In the genomic region with DNA sequence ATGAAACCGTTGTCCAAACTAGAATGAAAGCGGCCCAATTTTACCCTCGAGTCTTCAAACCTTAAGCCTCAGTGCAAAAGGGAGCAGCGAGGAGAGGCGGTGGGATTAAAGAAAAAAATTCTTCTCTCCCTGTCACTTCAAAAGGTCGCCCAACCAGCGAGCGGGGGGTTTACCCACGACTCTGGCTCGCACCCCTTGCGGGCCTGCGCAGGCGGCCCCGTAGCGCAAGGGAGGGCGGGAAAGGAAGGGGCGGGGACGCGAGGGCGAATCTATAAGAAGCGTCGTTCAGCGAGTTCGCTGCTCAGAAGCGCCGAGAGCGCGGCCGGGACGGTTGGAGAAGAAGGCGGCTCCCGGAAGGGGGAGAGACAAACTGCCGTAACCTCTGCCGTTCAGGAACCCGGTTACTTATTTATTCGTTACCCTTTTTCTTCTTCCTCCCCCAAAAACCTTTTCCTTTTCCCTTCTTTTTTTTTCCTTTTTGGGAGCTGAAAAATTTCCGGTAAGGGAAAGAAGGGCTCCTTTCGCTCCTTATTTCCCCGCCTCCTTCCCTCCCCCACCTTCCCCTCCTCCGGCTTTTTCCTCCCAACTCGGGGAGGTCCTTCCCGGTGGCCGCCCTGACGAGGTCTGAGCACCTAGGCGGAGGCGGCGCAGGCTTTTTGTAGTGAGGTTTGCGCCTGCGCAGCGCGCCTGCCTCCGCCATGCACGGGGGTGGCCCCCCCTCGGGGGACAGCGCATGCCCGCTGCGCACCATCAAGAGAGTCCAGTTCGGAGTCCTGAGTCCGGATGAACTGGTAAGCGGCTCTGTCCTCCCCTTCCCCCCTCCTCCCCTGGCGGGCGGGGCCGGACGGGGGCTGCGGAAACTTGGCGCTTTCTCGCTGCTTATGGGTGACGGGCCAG, we compare ENCODE assay signal across 1 cellular context.
TF ChIP-seq lines count a peak whose summit lies in the region.

A gene (plus strand): TSS at position 300 of the 897 bp plus-strand sequence.

TF ChIP-seq in WTC11, 78 proteins besides CTCF, POLR2A, EP300 and RAD21 (continued from another document and continues in another):
- TF ChIP-seq, protein P1, sequence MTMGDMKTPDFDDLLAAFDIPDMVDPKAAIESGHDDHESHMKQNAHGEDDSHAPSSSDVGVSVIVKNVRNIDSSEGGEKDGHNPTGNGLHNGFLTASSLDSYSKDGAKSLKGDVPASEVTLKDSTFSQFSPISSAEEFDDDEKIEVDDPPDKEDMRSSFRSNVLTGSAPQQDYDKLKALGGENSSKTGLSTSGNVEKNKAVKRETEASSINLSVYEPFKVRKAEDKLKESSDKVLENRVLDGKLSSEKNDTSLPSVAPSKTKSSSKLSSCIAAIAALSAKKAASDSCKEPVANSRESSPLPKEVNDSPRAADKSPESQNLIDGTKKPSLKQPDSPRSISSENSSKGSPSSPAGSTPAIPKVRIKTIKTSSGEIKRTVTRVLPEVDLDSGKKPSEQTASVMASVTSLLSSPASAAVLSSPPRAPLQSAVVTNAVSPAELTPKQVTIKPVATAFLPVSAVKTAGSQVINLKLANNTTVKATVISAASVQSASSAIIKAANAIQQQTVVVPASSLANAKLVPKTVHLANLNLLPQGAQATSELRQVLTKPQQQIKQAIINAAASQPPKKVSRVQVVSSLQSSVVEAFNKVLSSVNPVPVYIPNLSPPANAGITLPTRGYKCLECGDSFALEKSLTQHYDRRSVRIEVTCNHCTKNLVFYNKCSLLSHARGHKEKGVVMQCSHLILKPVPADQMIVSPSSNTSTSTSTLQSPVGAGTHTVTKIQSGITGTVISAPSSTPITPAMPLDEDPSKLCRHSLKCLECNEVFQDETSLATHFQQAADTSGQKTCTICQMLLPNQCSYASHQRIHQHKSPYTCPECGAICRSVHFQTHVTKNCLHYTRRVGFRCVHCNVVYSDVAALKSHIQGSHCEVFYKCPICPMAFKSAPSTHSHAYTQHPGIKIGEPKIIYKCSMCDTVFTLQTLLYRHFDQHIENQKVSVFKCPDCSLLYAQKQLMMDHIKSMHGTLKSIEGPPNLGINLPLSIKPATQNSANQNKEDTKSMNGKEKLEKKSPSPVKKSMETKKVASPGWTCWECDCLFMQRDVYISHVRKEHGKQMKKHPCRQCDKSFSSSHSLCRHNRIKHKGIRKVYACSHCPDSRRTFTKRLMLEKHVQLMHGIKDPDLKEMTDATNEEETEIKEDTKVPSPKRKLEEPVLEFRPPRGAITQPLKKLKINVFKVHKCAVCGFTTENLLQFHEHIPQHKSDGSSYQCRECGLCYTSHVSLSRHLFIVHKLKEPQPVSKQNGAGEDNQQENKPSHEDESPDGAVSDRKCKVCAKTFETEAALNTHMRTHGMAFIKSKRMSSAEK (CRISPR knock-in tag; IDR thresholded peaks at IDR 0.05; ENCODE audit: borderline replicate concordance), result 0 out of 2 replicates have a peak, but pooled peaks have one; percentile 69
- TF ChIP-seq NR3C1 (CRISPR knock-in tag; conservative IDR thresholded peaks at IDR 0.05; ENCODE audit: low read depth), result no peak
- TF ChIP-seq, protein P2, sequence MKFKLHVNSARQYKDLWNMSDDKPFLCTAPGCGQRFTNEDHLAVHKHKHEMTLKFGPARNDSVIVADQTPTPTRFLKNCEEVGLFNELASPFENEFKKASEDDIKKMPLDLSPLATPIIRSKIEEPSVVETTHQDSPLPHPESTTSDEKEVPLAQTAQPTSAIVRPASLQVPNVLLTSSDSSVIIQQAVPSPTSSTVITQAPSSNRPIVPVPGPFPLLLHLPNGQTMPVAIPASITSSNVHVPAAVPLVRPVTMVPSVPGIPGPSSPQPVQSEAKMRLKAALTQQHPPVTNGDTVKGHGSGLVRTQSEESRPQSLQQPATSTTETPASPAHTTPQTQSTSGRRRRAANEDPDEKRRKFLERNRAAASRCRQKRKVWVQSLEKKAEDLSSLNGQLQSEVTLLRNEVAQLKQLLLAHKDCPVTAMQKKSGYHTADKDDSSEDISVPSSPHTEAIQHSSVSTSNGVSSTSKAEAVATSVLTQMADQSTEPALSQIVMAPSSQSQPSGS (CRISPR knock-in tag; IDR thresholded peaks at IDR 0.05; ENCODE audit: borderline replicate concordance, low read depth), result no peak
- TF ChIP-seq CBFB (CRISPR knock-in tag; IDR thresholded peaks at IDR 0.05; ENCODE audit: low read depth), result peak; percentile 89; the same call in 1 of the 2 replicates
- TF ChIP-seq MXD4 (CRISPR knock-in tag; IDR thresholded peaks at IDR 0.05; ENCODE audit: borderline replicate concordance), result no peak
- TF ChIP-seq PRRX2 (CRISPR knock-in tag; IDR thresholded peaks at IDR 0.05), result 0 out of 2 replicates have a peak, but pooled peaks have one; percentile 61
- TF ChIP-seq, protein P3, sequence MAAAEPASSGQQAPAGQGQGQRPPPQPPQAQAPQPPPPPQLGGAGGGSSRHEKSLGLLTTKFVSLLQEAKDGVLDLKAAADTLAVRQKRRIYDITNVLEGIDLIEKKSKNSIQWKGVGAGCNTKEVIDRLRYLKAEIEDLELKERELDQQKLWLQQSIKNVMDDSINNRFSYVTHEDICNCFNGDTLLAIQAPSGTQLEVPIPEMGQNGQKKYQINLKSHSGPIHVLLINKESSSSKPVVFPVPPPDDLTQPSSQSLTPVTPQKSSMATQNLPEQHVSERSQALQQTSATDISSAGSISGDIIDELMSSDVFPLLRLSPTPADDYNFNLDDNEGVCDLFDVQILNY (CRISPR knock-in tag; IDR thresholded peaks at IDR 0.05), result peak; percentile 93
- TF ChIP-seq GRHL2 (CRISPR knock-in tag; IDR thresholded peaks at IDR 0.05; ENCODE audit: insufficient replicate concordance, severe bottlenecking), result no peak
- TF ChIP-seq, protein P4, sequence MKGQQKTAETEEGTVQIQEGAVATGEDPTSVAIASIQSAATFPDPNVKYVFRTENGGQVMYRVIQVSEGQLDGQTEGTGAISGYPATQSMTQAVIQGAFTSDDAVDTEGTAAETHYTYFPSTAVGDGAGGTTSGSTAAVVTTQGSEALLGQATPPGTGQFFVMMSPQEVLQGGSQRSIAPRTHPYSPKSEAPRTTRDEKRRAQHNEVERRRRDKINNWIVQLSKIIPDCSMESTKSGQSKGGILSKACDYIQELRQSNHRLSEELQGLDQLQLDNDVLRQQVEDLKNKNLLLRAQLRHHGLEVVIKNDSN (CRISPR knock-in tag; IDR thresholded peaks at IDR 0.05), result peak; percentile 57
- peak; percentile 7 for TF ChIP-seq ETV6 (CRISPR knock-in tag; IDR thresholded peaks at IDR 0.05)
- TF ChIP-seq, protein P5, sequence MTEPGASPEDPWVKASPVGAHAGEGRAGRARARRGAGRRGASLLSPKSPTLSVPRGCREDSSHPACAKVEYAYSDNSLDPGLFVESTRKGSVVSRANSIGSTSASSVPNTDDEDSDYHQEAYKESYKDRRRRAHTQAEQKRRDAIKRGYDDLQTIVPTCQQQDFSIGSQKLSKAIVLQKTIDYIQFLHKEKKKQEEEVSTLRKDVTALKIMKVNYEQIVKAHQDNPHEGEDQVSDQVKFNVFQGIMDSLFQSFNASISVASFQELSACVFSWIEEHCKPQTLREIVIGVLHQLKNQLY (CRISPR knock-in tag; IDR thresholded peaks at IDR 0.05), result no peak
- TF ChIP-seq, protein P6, sequence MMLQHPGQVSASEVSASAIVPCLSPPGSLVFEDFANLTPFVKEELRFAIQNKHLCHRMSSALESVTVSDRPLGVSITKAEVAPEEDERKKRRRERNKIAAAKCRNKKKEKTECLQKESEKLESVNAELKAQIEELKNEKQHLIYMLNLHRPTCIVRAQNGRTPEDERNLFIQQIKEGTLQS (CRISPR knock-in tag; conservative IDR thresholded peaks at IDR 0.05), result no peak
- TF ChIP-seq FOXJ3 (CRISPR knock-in tag; IDR thresholded peaks at IDR 0.05; ENCODE audit: borderline replicate concordance), result no peak
- TF ChIP-seq, protein P7, sequence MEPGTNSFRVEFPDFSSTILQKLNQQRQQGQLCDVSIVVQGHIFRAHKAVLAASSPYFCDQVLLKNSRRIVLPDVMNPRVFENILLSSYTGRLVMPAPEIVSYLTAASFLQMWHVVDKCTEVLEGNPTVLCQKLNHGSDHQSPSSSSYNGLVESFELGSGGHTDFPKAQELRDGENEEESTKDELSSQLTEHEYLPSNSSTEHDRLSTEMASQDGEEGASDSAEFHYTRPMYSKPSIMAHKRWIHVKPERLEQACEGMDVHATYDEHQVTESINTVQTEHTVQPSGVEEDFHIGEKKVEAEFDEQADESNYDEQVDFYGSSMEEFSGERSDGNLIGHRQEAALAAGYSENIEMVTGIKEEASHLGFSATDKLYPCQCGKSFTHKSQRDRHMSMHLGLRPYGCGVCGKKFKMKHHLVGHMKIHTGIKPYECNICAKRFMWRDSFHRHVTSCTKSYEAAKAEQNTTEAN (CRISPR knock-in tag; IDR thresholded peaks at IDR 0.05), result no peak
- TF ChIP-seq, protein P8, sequence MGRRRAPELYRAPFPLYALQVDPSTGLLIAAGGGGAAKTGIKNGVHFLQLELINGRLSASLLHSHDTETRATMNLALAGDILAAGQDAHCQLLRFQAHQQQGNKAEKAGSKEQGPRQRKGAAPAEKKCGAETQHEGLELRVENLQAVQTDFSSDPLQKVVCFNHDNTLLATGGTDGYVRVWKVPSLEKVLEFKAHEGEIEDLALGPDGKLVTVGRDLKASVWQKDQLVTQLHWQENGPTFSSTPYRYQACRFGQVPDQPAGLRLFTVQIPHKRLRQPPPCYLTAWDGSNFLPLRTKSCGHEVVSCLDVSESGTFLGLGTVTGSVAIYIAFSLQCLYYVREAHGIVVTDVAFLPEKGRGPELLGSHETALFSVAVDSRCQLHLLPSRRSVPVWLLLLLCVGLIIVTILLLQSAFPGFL (CRISPR knock-in tag; IDR thresholded peaks at IDR 0.05; ENCODE audit: borderline replicate concordance), result no peak
- no peak for TF ChIP-seq KAT7 (CRISPR knock-in tag; IDR thresholded peaks at IDR 0.05; ENCODE audit: borderline replicate concordance)
- TF ChIP-seq NR1H2 (CRISPR knock-in tag; IDR thresholded peaks at IDR 0.05), result no peak
- TF ChIP-seq NFE2L1 (CRISPR knock-in tag; IDR thresholded peaks at IDR 0.05), result peak; percentile 85; the same call in 1 of the 2 replicates
- TF ChIP-seq RORB (CRISPR knock-in tag; IDR thresholded peaks at IDR 0.05), result peak; percentile 97
- TF ChIP-seq, protein P9, sequence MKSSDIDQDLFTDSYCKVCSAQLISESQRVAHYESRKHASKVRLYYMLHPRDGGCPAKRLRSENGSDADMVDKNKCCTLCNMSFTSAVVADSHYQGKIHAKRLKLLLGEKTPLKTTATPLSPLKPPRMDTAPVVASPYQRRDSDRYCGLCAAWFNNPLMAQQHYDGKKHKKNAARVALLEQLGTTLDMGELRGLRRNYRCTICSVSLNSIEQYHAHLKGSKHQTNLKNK (CRISPR knock-in tag; IDR thresholded peaks at IDR 0.05), result peak; percentile 96
- TF ChIP-seq, protein P10, sequence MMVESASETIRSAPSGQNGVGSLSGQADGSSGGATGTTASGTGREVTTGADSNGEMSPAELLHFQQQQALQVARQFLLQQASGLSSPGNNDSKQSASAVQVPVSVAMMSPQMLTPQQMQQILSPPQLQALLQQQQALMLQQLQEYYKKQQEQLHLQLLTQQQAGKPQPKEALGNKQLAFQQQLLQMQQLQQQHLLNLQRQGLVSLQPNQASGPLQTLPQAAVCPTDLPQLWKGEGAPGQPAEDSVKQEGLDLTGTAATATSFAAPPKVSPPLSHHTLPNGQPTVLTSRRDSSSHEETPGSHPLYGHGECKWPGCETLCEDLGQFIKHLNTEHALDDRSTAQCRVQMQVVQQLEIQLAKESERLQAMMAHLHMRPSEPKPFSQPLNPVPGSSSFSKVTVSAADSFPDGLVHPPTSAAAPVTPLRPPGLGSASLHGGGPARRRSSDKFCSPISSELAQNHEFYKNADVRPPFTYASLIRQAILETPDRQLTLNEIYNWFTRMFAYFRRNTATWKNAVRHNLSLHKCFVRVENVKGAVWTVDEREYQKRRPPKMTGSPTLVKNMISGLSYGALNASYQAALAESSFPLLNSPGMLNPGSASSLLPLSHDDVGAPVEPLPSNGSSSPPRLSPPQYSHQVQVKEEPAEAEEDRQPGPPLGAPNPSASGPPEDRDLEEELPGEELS (CRISPR knock-in tag; IDR thresholded peaks at IDR 0.05), result peak; percentile 10; the same call in 1 of the 2 replicates
- TF ChIP-seq ZNF423 (CRISPR knock-in tag; IDR thresholded peaks at IDR 0.05), result no peak
- peak; percentile 96 for TF ChIP-seq ZNF416 (CRISPR knock-in tag; IDR thresholded peaks at IDR 0.05)
- TF ChIP-seq, protein P11, sequence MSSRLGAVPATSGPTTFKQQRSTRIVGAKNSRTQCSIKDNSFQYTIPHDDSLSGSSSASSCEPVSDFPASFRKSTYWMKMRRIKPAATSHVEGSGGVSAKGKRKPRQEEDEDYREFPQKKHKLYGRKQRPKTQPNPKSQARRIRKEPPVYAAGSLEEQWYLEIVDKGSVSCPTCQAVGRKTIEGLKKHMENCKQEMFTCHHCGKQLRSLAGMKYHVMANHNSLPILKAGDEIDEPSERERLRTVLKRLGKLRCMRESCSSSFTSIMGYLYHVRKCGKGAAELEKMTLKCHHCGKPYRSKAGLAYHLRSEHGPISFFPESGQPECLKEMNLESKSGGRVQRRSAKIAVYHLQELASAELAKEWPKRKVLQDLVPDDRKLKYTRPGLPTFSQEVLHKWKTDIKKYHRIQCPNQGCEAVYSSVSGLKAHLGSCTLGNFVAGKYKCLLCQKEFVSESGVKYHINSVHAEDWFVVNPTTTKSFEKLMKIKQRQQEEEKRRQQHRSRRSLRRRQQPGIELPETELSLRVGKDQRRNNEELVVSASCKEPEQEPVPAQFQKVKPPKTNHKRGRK (CRISPR knock-in tag; IDR thresholded peaks at IDR 0.05; ENCODE audit: borderline replicate concordance), result no peak
- peak; percentile 44; the same call in 1 of the 2 replicates for TF ChIP-seq JUN (CRISPR knock-in tag; IDR thresholded peaks at IDR 0.05)
- TF ChIP-seq, protein P12, sequence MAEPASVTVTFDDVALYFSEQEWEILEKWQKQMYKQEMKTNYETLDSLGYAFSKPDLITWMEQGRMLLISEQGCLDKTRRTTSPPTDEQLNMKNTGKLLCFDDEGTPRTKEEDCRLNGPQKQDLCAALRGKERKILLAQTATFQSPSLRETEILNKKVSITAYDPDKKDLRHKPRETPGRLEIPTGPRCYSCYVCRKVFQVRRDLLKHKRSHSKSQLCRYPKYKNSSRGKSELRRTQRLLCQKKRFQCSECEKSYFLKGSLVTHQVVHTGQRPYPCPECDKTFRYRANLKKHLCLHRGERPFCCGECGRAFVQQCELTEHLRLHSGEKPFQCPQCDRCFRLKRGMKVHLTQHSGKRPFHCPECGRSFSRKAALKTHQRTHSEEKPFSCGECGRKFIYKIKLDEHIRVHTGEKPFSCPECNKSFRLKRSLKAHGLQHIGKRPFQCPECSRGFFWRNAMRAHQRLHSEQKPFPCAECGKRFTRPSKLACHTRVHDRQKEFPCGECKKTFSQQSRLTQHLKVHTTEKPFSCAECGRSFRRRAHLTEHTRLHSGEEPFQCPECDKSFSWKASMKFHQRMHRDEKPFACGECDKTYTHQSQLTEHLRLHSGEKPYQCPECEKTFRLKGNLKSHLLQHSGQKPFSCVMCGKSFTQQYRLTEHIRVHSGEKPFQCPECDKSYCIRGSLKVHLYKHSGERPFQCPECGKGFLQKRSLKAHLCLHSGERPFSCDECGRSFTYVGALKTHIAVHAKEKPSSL (CRISPR knock-in tag; conservative IDR thresholded peaks at IDR 0.05), result 0 out of 2 replicates have a peak, but pooled peaks have one; percentile 83
- no peak for TF ChIP-seq TCF7 (CRISPR knock-in tag; IDR thresholded peaks at IDR 0.05; ENCODE audit: low read depth)
- TF ChIP-seq, protein P13, sequence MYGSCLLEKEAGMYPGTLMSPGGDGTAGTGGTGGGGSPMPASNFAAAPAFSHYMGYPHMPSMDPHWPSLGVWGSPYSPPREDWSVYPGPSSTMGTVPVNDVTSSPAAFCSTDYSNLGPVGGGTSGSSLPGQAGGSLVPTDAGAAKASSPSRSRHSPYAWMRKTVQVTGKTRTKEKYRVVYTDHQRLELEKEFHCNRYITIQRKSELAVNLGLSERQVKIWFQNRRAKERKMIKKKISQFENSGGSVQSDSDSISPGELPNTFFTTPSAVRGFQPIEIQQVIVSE (CRISPR knock-in tag; IDR thresholded peaks at IDR 0.05; ENCODE audit: borderline replicate concordance), result 0 out of 2 replicates have a peak, but pooled peaks have one; percentile 65
- TF ChIP-seq FOXP1 (CRISPR knock-in tag; IDR thresholded peaks at IDR 0.05; ENCODE audit: borderline replicate concordance), result peak; percentile 63; the same call in 1 of the 2 replicates
- TF ChIP-seq SP1 (CRISPR knock-in tag; conservative IDR thresholded peaks at IDR 0.05), result peak; percentile 91
